10 cellular contexts compared by ENCODE assay signal in genomic region chr9:129334744-129335080, GRCh38.
DNase-seq lines count a peak whose midpoint lies in the region; ATAC-seq and TF ChIP-seq lines count a peak whose summit lies in the region.
"Had no signal": no experiment of that assay in that cellular context is flagged by ENCODE, and none has a peak within 500 bp of the region (broad histone marks: within the 10 kb centered on the region; RNA-seq: fewer than 3 reads in every experiment).

No MANE protein-coding gene starts in this region.

- H2AFZ ChIP-seq in hepatocyte: no peak overlapping the region

- H3K9me3 Mint-ChIP-seq in CD8-positive, alpha-beta T cell: peaks cover 8% of the 10 kb centered on the region
- H3K9me3 Mint-ChIP-seq: stimulated activated effector memory CD8-positive, alpha-beta T cell treated with anti-CD3 and anti-CD28 coated beads, Interleukin-12 subunit alpha, Interleukin-12 subunit beta, amount 100 ng/mL, for 72 hours had no signal

- no peak for DNase-seq in CD8-positive, alpha-beta T cell
- DNase-seq in RWPE2 (ENCODE audit: low spot score) (no peak), hepatocyte (ENCODE audit: low spot score) (no peak)
- no peak for DNase-seq in activated CD4-positive, alpha-beta T cell treated with anti-CD3 and anti-CD28 coated beads, Interleukin-2, amount 50 U/mL, for 4 hours
- DNase-seq: T-helper 17 cell had no signal

- no peaks in the 10 kb centered on the region for H3K36me3 Mint-ChIP-seq in CD8-positive, alpha-beta T cell
- H3K36me3 Mint-ChIP-seq: stimulated activated effector memory CD8-positive, alpha-beta T cell treated with anti-CD3 and anti-CD28 coated beads, Interleukin-12 subunit alpha, Interleukin-12 subunit beta, amount 100 ng/mL, for 72 hours had no signal

- no peaks in the 10 kb centered on the region for H3K9me2 ChIP-seq in hepatocyte (replicated peaks; ENCODE audit: insufficient read depth)

- no peaks in the 10 kb centered on the region for H3K27me3 Mint-ChIP-seq in CD8-positive, alpha-beta T cell (ENCODE audit: low read depth)

- intact Hi-C loops in CD8-positive, alpha-beta T cell (cut with DNase I, micrococcal nuclease): loop anchor here in 1 of 2 experiments (1.0 to 5.0 kb wide), 2 partner anchors 49 to 157 kb away; partner anchors contain the start of gene IER5L

- no peaks in the 10 kb centered on the region for H3K27me3 ChIP-seq in CD8-positive, alpha-beta T cell (ENCODE audit: insufficient read depth, low read length)
- no peaks in the 10 kb centered on the region for H3K27me3 ChIP-seq in RWPE2 (ENCODE audit: insufficient read depth, poor library complexity, severe bottlenecking)
- H3K27me3 ChIP-seq in hepatocyte: no peaks in the 10 kb centered on the region
- H3K27me3 ChIP-seq in rectal smooth muscle tissue (ENCODE audit: control insufficient read depth, insufficient read depth, low read length): no peaks in the 10 kb centered on the region

- peak overlapping the region; percentile 70 for H3K4me2 ChIP-seq in hepatocyte

- TF ChIP-seq CTCF in CD8-positive, alpha-beta T cell (IDR thresholded peaks at IDR 0.05): no peak
- TF ChIP-seq CTCF in RWPE2 (IDR thresholded peaks at IDR 0.05; ENCODE audit: poor library complexity, severe bottlenecking) (no peak), hepatocyte (IDR thresholded peaks at IDR 0.05; ENCODE audit: poor library complexity) (no peak)

- H3K79me2 ChIP-seq in hepatocyte: no peaks in the 10 kb centered on the region

- no peak overlapping the region for H3K27ac Mint-ChIP-seq in CD8-positive, alpha-beta T cell
- H3K27ac Mint-ChIP-seq: stimulated activated effector memory CD8-positive, alpha-beta T cell treated with anti-CD3 and anti-CD28 coated beads, Interleukin-12 subunit alpha, Interleukin-12 subunit beta, amount 100 ng/mL, for 72 hours had no signal

- H3K9ac ChIP-seq in rectal smooth muscle tissue (ENCODE audit: low read length): no peak overlapping the region

- H3K27ac ChIP-seq in CD8-positive, alpha-beta T cell (ENCODE audit: low read depth, low read length): no peak overlapping the region
- H3K27ac ChIP-seq in RWPE2 (ENCODE audit: poor library complexity, severe bottlenecking) (peak overlapping the region; percentile 100), hepatocyte (peak overlapping the region; percentile 96), rectal smooth muscle tissue (ENCODE audit: low read depth, low read length) (peak overlapping the region; percentile 81)

- no peaks in the 10 kb centered on the region for H3K36me3 ChIP-seq in CD8-positive, alpha-beta T cell (ENCODE audit: insufficient read depth, low read length)
- peaks cover 21% of the 10 kb centered on the region for H3K36me3 ChIP-seq in RWPE2 (ENCODE audit: low read depth)
- H3K36me3 ChIP-seq in hepatocyte (replicated peaks; ENCODE audit: insufficient read depth, low read depth): no peaks in the 10 kb centered on the region
- no peaks in the 10 kb centered on the region for H3K36me3 ChIP-seq in rectal smooth muscle tissue (ENCODE audit: control insufficient read depth, insufficient read depth, low read length)

- POLR2A ChIA-PET in CD8-positive, alpha-beta T cell (lab: Charles Lee): interaction anchor here (1.8 to 1.9 kb wide), 3 partner anchors 13 to 157 kb away, joined by 4 to 8 read pairs (median 5); partner anchors contain the start of gene IER5L

- H3K4me3 Mint-ChIP-seq in CD8-positive, alpha-beta T cell: peak overlapping the region; percentile 69
- H3K4me3 Mint-ChIP-seq: stimulated activated effector memory CD8-positive, alpha-beta T cell treated with anti-CD3 and anti-CD28 coated beads, Interleukin-12 subunit alpha, Interleukin-12 subunit beta, amount 100 ng/mL, for 72 hours had no signal

- no peaks in the 10 kb centered on the region for H3K9me3 ChIP-seq in CD8-positive, alpha-beta T cell (ENCODE audit: low read length)
- H3K9me3 ChIP-seq in RWPE2 (ENCODE audit: severe bottlenecking) (peaks cover 2% of the 10 kb centered on the region), hepatocyte (ENCODE audit: low read depth) (no peaks in the 10 kb centered on the region)

- peaks cover 35% of the 10 kb centered on the region for H3K4me1 ChIP-seq in CD8-positive, alpha-beta T cell (ENCODE audit: insufficient read depth, low read length)
- peaks cover 31% of the 10 kb centered on the region for H3K4me1 ChIP-seq in RWPE2 (ENCODE audit: insufficient read depth, poor library complexity, severe bottlenecking)
- H3K4me1 ChIP-seq in hepatocyte (ENCODE audit: insufficient read depth): peaks cover 51% of the 10 kb centered on the region
- peaks cover 29% of the 10 kb centered on the region for H3K4me1 ChIP-seq in rectal smooth muscle tissue (ENCODE audit: control insufficient read depth, insufficient read depth, low read length)

- H3K4me3 ChIP-seq in CD8-positive, alpha-beta T cell (ENCODE audit: low read depth, low read length): peak overlapping the region; percentile 48
- H3K4me3 ChIP-seq in RWPE2 (ENCODE audit: severe bottlenecking): peak overlapping the region; percentile 1
- H3K4me3 ChIP-seq in hepatocyte: no peak overlapping the region
- peak overlapping the region; percentile 37 for H3K4me3 ChIP-seq in rectal smooth muscle tissue (ENCODE audit: low read length)

- no peak for ATAC-seq in CD8-positive, alpha-beta T cell
- ATAC-seq in RWPE2 (ENCODE audit: low read depth) (no peak), GM18868 (IDR thresholded peaks at IDR 0.05; ENCODE audit: unreplicated experiment) (no peak), GM19395 (IDR thresholded peaks at IDR 0.05; ENCODE audit: unreplicated experiment) (no peak), HG02981 (IDR thresholded peaks at IDR 0.05; ENCODE audit: unreplicated experiment) (no peak)
- ATAC-seq: stimulated activated effector memory CD8-positive, alpha-beta T cell treated with anti-CD3 and anti-CD28 coated beads, Interleukin-12 subunit alpha, Interleukin-12 subunit beta, amount 100 ng/mL, for 72 hours; T-helper 17 cell had no signal

- WGBS in hepatocyte (ENCODE audit: low lambda C conversion rate, missing lambda C conversion rate): 58% methylated on average over 2 of the region's 2 CpGs

- CTCF ChIA-PET in CD8-positive, alpha-beta T cell (lab: Charles Lee): interaction anchor here (0.6 to 1.2 kb wide), 5 partner anchors 8 to 288 kb away, joined by 3 to 4 read pairs (median 3); no protein-coding TSS in a partner anchor

- H4K20me1 ChIP-seq in hepatocyte (ENCODE audit: insufficient read depth, poor library complexity, severe bottlenecking): no peaks in the 10 kb centered on the region

- H3K4me1 Mint-ChIP-seq in CD8-positive, alpha-beta T cell (ENCODE audit: low read depth): peaks cover 31% of the 10 kb centered on the region
- H3K4me1 Mint-ChIP-seq: stimulated activated effector memory CD8-positive, alpha-beta T cell treated with anti-CD3 and anti-CD28 coated beads, Interleukin-12 subunit alpha, Interleukin-12 subunit beta, amount 100 ng/mL, for 72 hours had no signal
